Comparison of ENCODE assay signal across 19 cellular contexts in genomic region chr14:69237584-69237983, GRCh38. TPM values are rescaled to one million over a fixed set of nuclear protein-coding genes. Genes with fewer than 3 reads are reported as not detected.
DNase-seq lines count a peak whose midpoint lies in the region; ATAC-seq and TF ChIP-seq lines count a peak whose summit lies in the region.
"Had no signal": no experiment of that assay in that cellular context is flagged by ENCODE, and none has a peak within 500 bp of the region (broad histone marks: within the 10 kb centered on the region; RNA-seq: fewer than 3 reads in every experiment).

No MANE protein-coding gene starts in this region.

- H3K36me3 Mint-ChIP-seq in activated T-cell treated with anti-CD3 and anti-CD28 coated beads, Interleukin-2, amount 50 U/mL, for 24 hours (ENCODE audit: low read depth): peaks cover 72% of the 10 kb centered on the region

- TF ChIP-seq CTCF in neural cell (IDR thresholded peaks at IDR 0.05; ENCODE audit: poor library complexity, severe bottlenecking): no peak

- H3K27me3 Mint-ChIP-seq in activated T-cell treated with anti-CD3 and anti-CD28 coated beads, Interleukin-2, amount 50 U/mL, for 24 hours: no peaks in the 10 kb centered on the region
- H3K27me3 Mint-ChIP-seq: B cell; CD4-positive, CD25-positive, alpha-beta regulatory T cell had no signal

- H2AFZ ChIP-seq in neural cell (ENCODE audit: low read depth, low read length): no peak overlapping the region

- peak overlapping the region; percentile 1 for H3K27ac Mint-ChIP-seq in activated T-cell treated with anti-CD3 and anti-CD28 coated beads, Interleukin-2, amount 50 U/mL, for 24 hours
- H3K27ac Mint-ChIP-seq: B cell; CD4-positive, CD25-positive, alpha-beta regulatory T cell; HFFc6 had no signal

- peaks cover 3% of the 10 kb centered on the region for H3F3A ChIP-seq in neural cell (ENCODE audit: insufficient read depth, low read length, poor library complexity, severe bottlenecking)

- TF ChIP-seq EP300 in neural cell (conservative IDR thresholded peaks at IDR 0.05; ENCODE audit: poor library complexity, severe bottlenecking): no peak

- peaks cover 27% of the 10 kb centered on the region for H3K36me3 ChIP-seq in neural cell (ENCODE audit: insufficient read depth, low read length)
- H3K36me3 ChIP-seq: BLaER1 had no signal

- no peaks in the 10 kb centered on the region for H4K20me1 ChIP-seq in neural cell (ENCODE audit: insufficient read depth)
- H4K20me1 ChIP-seq: BLaER1 had no signal

- TF ChIP-seq RAD21 in neural cell (conservative IDR thresholded peaks at IDR 0.05): no peak

- no peaks in the 10 kb centered on the region for H3K9me3 Mint-ChIP-seq in activated T-cell treated with anti-CD3 and anti-CD28 coated beads, Interleukin-2, amount 50 U/mL, for 24 hours
- H3K9me3 Mint-ChIP-seq: CD4-positive, CD25-positive, alpha-beta regulatory T cell; CD8-positive, alpha-beta T cell; HFFc6 had no signal

- peak; percentile 50 for DNase-seq in DMS79 (lab: John Stamatoyannopoulos, UW)
- DNase-seq in DMS79 treated with DMSO at 0.1 percent for 48 hours (lab: John Stamatoyannopoulos, UW): no peak
- no peak for DNase-seq in activated T-cell treated with anti-CD3 and anti-CD28 coated beads, Interleukin-2, amount 50 U/mL, for 24 hours
- DNase-seq in activated T-cell treated with anti-CD3 and anti-CD28 coated beads, Interleukin-2, amount 50 U/mL, for 1 hour: no peak
- DNase-seq in NCI-H2029 treated with DMSO at 0.1 percent for 48 hours (lab: John Stamatoyannopoulos, UW): no peak
- DNase-seq: Caco-2; CD4-positive, CD25-positive, alpha-beta regulatory T cell; CD8-positive, alpha-beta T cell; DMS153; GF-D8; GOT3; HFFc6 had no signal

- H3K4me3 ChIP-seq in neural cell (ENCODE audit: low read length): peak overlapping the region; percentile 44
- H3K4me3 ChIP-seq: BLaER1, HAP-1 had no signal

- H3K4me1 Mint-ChIP-seq in activated T-cell treated with anti-CD3 and anti-CD28 coated beads, Interleukin-2, amount 50 U/mL, for 24 hours (ENCODE audit: low read depth): peaks cover 6% of the 10 kb centered on the region
- H3K4me1 Mint-ChIP-seq: B cell had no signal

- H3K9me2 ChIP-seq in neural cell (ENCODE audit: insufficient read depth, low read length): no peaks in the 10 kb centered on the region

- no peak overlapping the region for H3K4me2 ChIP-seq in neural cell (ENCODE audit: low read length)
- H3K4me2 ChIP-seq: BLaER1 had no signal

- ATAC-seq in HG02970 (IDR thresholded peaks at IDR 0.05; ENCODE audit: low FRiP score, unreplicated experiment): no peak
- ATAC-seq: CD8-positive, alpha-beta T cell had no signal

- no peaks in the 10 kb centered on the region for H3K79me2 ChIP-seq in neural cell (replicated peaks; ENCODE audit: insufficient read depth, low read length)

- H3K4me3 Mint-ChIP-seq in activated T-cell treated with anti-CD3 and anti-CD28 coated beads, Interleukin-2, amount 50 U/mL, for 24 hours: no peak overlapping the region
- H3K4me3 Mint-ChIP-seq: B cell; CD4-positive, CD25-positive, alpha-beta regulatory T cell; CD8-positive, alpha-beta T cell; HFFc6 had no signal

- H3K9me3 ChIP-seq in neural cell (ENCODE audit: low read length): no peaks in the 10 kb centered on the region
- H3K9me3 ChIP-seq: BLaER1, Caco-2, HAP-1 had no signal

- no peaks in the 10 kb centered on the region for H3K27me3 ChIP-seq in neural cell (ENCODE audit: insufficient read depth, low read depth, low read length)
- H3K27me3 ChIP-seq: BLaER1 had no signal

- peak overlapping the region; percentile 17 for H3K9ac ChIP-seq in neural cell (ENCODE audit: low read length)
- H3K9ac ChIP-seq: BLaER1 had no signal

- H3K27ac ChIP-seq in neural cell (ENCODE audit: low read length): peak overlapping the region; percentile 59
- H3K27ac ChIP-seq: 22Rv1, BLaER1, C4-2B had no signal

TF ChIP-seq in neural cell, 6 proteins besides CTCF, POLR2A, EP300 and RAD21:
- TF ChIP-seq POLR2AphosphoS5 (IDR thresholded peaks at IDR 0.05): no peak
- no peak for TF ChIP-seq REST (IDR thresholded peaks at IDR 0.05; ENCODE audit: borderline replicate concordance)
- no peak for TF ChIP-seq TAF1 (IDR thresholded peaks at IDR 0.05; ENCODE audit: low read depth)
- no peak for TF ChIP-seq SMC3 (conservative IDR thresholded peaks at IDR 0.05; ENCODE audit: poor library complexity)
- no peak for TF ChIP-seq MXI1 (conservative IDR thresholded peaks at IDR 0.05; ENCODE audit: poor library complexity, severe bottlenecking)
- no peak for TF ChIP-seq EZH2 (IDR thresholded peaks at IDR 0.05; ENCODE audit: borderline replicate concordance, insufficient read depth, low read length, poor library complexity, severe bottlenecking)

RNA-seq across cellular contexts. Expression of gene GALNT16, which starts 22.4 kb away (rescaled TPM):
- polyA plus RNA-seq in neural cell: 23.8 and 25.2 TPM in 2 replicates
- 17.3 and 20.1 TPM in 2 replicates for polyA minus RNA-seq in neural cell

RNA-seq across cellular contexts. Expression of gene EXD2, which starts 46.3 kb away (rescaled TPM):
- polyA plus RNA-seq in neural cell: 43.3 and 49.9 TPM in 2 replicates
- polyA minus RNA-seq in neural cell: 45.8 and 47.2 TPM in 2 replicates
